Comparison of ENCODE assay signal across 13 cellular contexts in the genomic region with DNA sequence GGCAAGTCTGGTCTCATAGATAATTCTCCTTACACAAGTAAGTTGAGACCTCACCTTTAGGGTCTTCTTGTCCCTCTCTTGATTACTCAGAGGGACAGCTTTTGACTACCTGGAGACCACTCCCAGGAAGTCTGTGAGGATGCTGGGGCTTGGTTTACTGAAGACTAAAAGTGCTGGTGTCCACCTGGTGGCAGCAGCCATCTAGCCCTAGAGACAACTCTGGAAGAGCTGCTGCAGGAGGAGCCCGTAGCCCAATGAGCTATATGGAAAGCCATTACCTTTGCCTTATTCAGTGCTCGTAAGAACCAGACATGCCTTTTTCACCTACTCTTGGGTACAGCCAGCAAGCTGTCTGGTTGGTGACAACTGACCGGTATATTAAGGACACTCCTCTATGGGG. TPM values are rescaled to one million over a fixed set of nuclear protein-coding genes. Genes with fewer than 3 reads are reported as not detected.
DNase-seq lines count a peak whose midpoint lies in the region; ATAC-seq and TF ChIP-seq lines count a peak whose summit lies in the region.
"Had no signal": no experiment of that assay in that cellular context is flagged by ENCODE, and none has a peak within 500 bp of the region (broad histone marks: within the 10 kb centered on the region; RNA-seq: fewer than 3 reads in every experiment).

No MANE protein-coding gene starts in this region.

- BruUV-seq in A673 (replicated peaks; lab: Mats Ljungman, UMichigan) (no TSS peak), OCI-LY7 (replicated peaks; lab: Mats Ljungman, UMichigan) (no TSS peak)

- H3K36me3 ChIP-seq in A673 (ENCODE audit: insufficient read depth, low read length, poor library complexity, severe bottlenecking) (no peaks in the 10 kb centered on the region), OCI-LY7 (ENCODE audit: insufficient read depth, low read length) (no peaks in the 10 kb centered on the region)
- H3K36me3 ChIP-seq: ascending aorta had no signal

- H3K4me3 ChIP-seq in A673 (ENCODE audit: low read depth, low read length, poor library complexity, severe bottlenecking), result no peak overlapping the region
- no peak overlapping the region for H3K4me3 ChIP-seq in OCI-LY7 (ENCODE audit: low read depth, low read length, poor library complexity, severe bottlenecking)
- H3K4me3 ChIP-seq: ascending aorta, psoas muscle had no signal

- TF ChIP-seq CTCF in A673 (conservative IDR thresholded peaks at IDR 0.05; ENCODE audit: low read depth, low read length) (no peak), OCI-LY7 (conservative IDR thresholded peaks at IDR 0.05; ENCODE audit: low read length) (no peak)

- no peaks in the 10 kb centered on the region for H3K79me2 ChIP-seq in OCI-LY7 (ENCODE audit: insufficient read depth, low read depth, low read length)

- peak; percentile 33 for ATAC-seq in esophagus mucosa
- ATAC-seq in HG03039 (IDR thresholded peaks at IDR 0.05; ENCODE audit: unreplicated experiment), result no peak

- no peaks in the 10 kb centered on the region for H3K27me3 ChIP-seq in A673 (replicated peaks; ENCODE audit: insufficient read depth, low read depth, low read length, poor library complexity)
- H3K27me3 ChIP-seq: ascending aorta had no signal

- no peak overlapping the region for H3K27ac ChIP-seq in A673 (ENCODE audit: low read depth, low read length, poor library complexity, severe bottlenecking)
- H3K27ac ChIP-seq in OCI-LY7 (ENCODE audit: low read depth, low read length, poor library complexity, severe bottlenecking), result no peak overlapping the region
- H3K27ac ChIP-seq: ascending aorta, KMS-11, psoas muscle had no signal

- peak; percentile 19 for DNase-seq in A673 (ENCODE audit: low spot score)
- DNase-seq in GM03348 (ENCODE audit: low spot score), result peak; percentile 16
- peak; percentile 15 for DNase-seq in OCI-LY7 (ENCODE audit: low spot score)
- DNase-seq in effector CD4-positive, alpha-beta T cell, result no peak
- DNase-seq in C1 segment of cervical spinal cord (lab: John Stamatoyannopoulos, UW), result no peak
- no peak for DNase-seq in OCI-M1 (lab: John Stamatoyannopoulos, UW)

- H2AFZ ChIP-seq in OCI-LY7 (ENCODE audit: low read length), result no peak overlapping the region

- H3K9me3 ChIP-seq in A673 (ENCODE audit: low read depth, low read length, poor library complexity, severe bottlenecking) (no peaks in the 10 kb centered on the region), OCI-LY7 (ENCODE audit: low read length) (peaks cover 10% of the 10 kb centered on the region; the same call in 1 of the 2 replicates)
- H3K9me3 ChIP-seq: ascending aorta, psoas muscle had no signal

- CTCF ChIA-PET in A673 (lab: Charles Lee), result interaction anchor here (0.6 to 1.7 kb wide), 11 partner anchors 22 to 476 kb away, joined by 3 to 89 read pairs (median 4); no protein-coding TSS in a partner anchor
- CTCF ChIA-PET in OCI-LY7 (lab: Charles Lee; ENCODE audit: unreplicated experiment), result interaction anchor here (0.6 to 1.6 kb wide), 4 partner anchors 72 to 476 kb away, joined by 3 to 8 read pairs (median 4); no protein-coding TSS in a partner anchor

- H4K20me1 ChIP-seq in OCI-LY7 (ENCODE audit: insufficient read depth, low read length), result no peaks in the 10 kb centered on the region

- H3K4me2 ChIP-seq in OCI-LY7 (ENCODE audit: low read length), result no peak overlapping the region
- H3K4me2 ChIP-seq: KMS-11 had no signal

- POLR2A ChIA-PET in A673 (lab: Charles Lee; ENCODE audit: low non-redundant PET) (no interaction called here), OCI-LY7 (lab: Charles Lee) (interaction anchor here (0.6 to 1.0 kb wide), 2 partner anchors 67 to 150 kb away, joined by 3 to 4 read pairs; no protein-coding TSS in a partner anchor)

- H3K4me1 ChIP-seq in A673 (ENCODE audit: insufficient read depth, low read length, poor library complexity, severe bottlenecking) (no peaks in the 10 kb centered on the region), OCI-LY7 (ENCODE audit: insufficient read depth, low read length, poor library complexity, severe bottlenecking) (no peaks in the 10 kb centered on the region)
- H3K4me1 ChIP-seq: ascending aorta, psoas muscle had no signal

- intact Hi-C loops in A673 (cut with micrococcal nuclease; ENCODE audit: unreplicated experiment) (loop anchor here (1.0 to 2.0 kb wide), 4 partner anchors 73 to 477 kb away; no protein-coding TSS in a partner anchor), OCI-LY7 (cut with micrococcal nuclease; ENCODE audit: unreplicated experiment) (loop anchor here (1.0 to 10.0 kb wide), 7 partner anchors 45 to 721 kb away; no protein-coding TSS in a partner anchor)

- H3K9me2 ChIP-seq in OCI-LY7 (ENCODE audit: insufficient read depth, low read length), result no peaks in the 10 kb centered on the region

RNA-seq across cellular contexts. Expression of gene FGFBP2, which starts 7.3 kb away (rescaled TPM):
- total RNA-seq in A673 (2021) (not detected in 2 replicates), OCI-LY7 (2022) (not detected in 2 replicates), esophagus mucosa (not detected)
- not detected in 2 replicates for total RNA-seq in OCI-LY7 (2014; rRNA removed; shearing (Covaris generic))
- total RNA-seq: ascending aorta had no signal

RNA-seq across cellular contexts. Expression of gene FGFBP1, which starts 17.1 kb away (rescaled TPM):
- total RNA-seq in A673 (2021), result not detected in 2 replicates
- not detected in 2 replicates for total RNA-seq in OCI-LY7 (2014; rRNA removed; shearing (Covaris generic))
- not detected in 2 replicates for total RNA-seq in OCI-LY7 (2022)
- total RNA-seq in esophagus mucosa, result 402 TPM
- total RNA-seq: ascending aorta; CD4-positive, alpha-beta memory T cell; mucosa of gallbladder; psoas muscle had no signal

Comparison
In these comparisons a context has a peak if more than half of its experiments do, and no peak if none do; other contexts are left out.
1. DNase-seq: peak in A673 (single experiment), GM03348 (single experiment) and OCI-LY7 (single experiment); none in effector CD4-positive, alpha-beta T cell (single experiment), C1 segment of cervical spinal cord (0 of 14) and OCI-M1 (single experiment).
2. RNA of gene FGFBP1, which starts 17.1 kb away (total RNA-seq): 402 TPM in esophagus mucosa (single experiment); not detected in A673 and not detected in OCI-LY7; every median in the first group is over 100 times any median in the second.